ENCODE assay signal across 23 cellular contexts in genomic region chrX:13482764-13483552, GRCh38.
DNase-seq lines count a peak whose midpoint lies in the region; ATAC-seq lines count a peak whose summit lies in the region.
"Had no signal": no experiment of that assay in that cellular context is flagged by ENCODE, and none has a peak within 500 bp of the region (broad histone marks: within the 10 kb centered on the region; RNA-seq: fewer than 3 reads in every experiment).

No MANE protein-coding gene starts in this region.

- H3K14ac ChIP-seq in mesenchymal stem cell (ENCODE audit: low read length in 2 of 2) = no peak overlapping the region

- peak overlapping the region in 6 of 8 donors; percentile 43 to 94 (median 76) for H3K27ac Mint-ChIP-seq in CD8-positive, alpha-beta memory T cell
- peak overlapping the region; percentile 83 for H3K27ac Mint-ChIP-seq in stimulated activated effector memory CD8-positive, alpha-beta T cell treated with anti-CD3 and anti-CD28 coated beads, Interleukin-12 subunit alpha, Interleukin-12 subunit beta, amount 100 ng/mL, for 72 hours

- peaks cover 0 to 19% of the 10 kb centered on the region in 2 donors for H3K27me3 Mint-ChIP-seq in CD8-positive, alpha-beta memory T cell

- H3K79me1 ChIP-seq in mesenchymal stem cell (replicated peaks; ENCODE audit: low read length, poor library complexity, severe bottlenecking) = no peaks in the 10 kb centered on the region

- H3K4me3 ChIP-seq in CD8-positive, alpha-beta memory T cell (ENCODE audit: low read length) = no peak overlapping the region
- H3K4me3 ChIP-seq in mesenchymal stem cell (ENCODE audit: insufficient read depth in 1 of 2, low read depth in 1 of 2, low read length in 2 of 2) = no peak overlapping the region
- H3K4me3 ChIP-seq: BLaER1 treated with 17β-estradiol and CSF1 and Interleukin-3, amounts not matched to agents 10 nM and 100 nM; dorsolateral prefrontal cortex; gastrocnemius medialis; lung; MG63; ovary; stomach had no signal

- no peak overlapping the region for H3K4ac ChIP-seq in mesenchymal stem cell (ENCODE audit: low read depth in 1 of 2, low read length in 2 of 2)

- H3K4me3 Mint-ChIP-seq in CD8-positive, alpha-beta memory T cell = peak overlapping the region in 2 of 7 donors; percentile 37 to 39
- no peak overlapping the region for H3K4me3 Mint-ChIP-seq in stimulated activated effector memory CD8-positive, alpha-beta T cell treated with anti-CD3 and anti-CD28 coated beads, Interleukin-12 subunit alpha, Interleukin-12 subunit beta, amount 100 ng/mL, for 72 hours

- no peak for DNase-seq in CD8-positive, alpha-beta memory T cell
- DNase-seq in mesenchymal stem cell = no peak
- DNase-seq in stimulated activated effector memory CD8-positive, alpha-beta T cell treated with anti-CD3 and anti-CD28 coated beads, Interleukin-12 subunit alpha, Interleukin-12 subunit beta, amount 100 ng/mL, for 72 hours (ENCODE audit: low spot score in 2 of 2) = no peak
- no peak for DNase-seq in mesenteric fat pad (ENCODE audit: low spot score)
- no peak for DNase-seq in NCI-H524 treated with DMSO at 0.1 percent for 48 hours (lab: John Stamatoyannopoulos, UW)
- DNase-seq in NCI-H526 (lab: John Stamatoyannopoulos, UW) = no peak
- DNase-seq: activated gamma-delta T cell, dorsolateral prefrontal cortex, EL, gastrocnemius medialis, hippocampal formation, MG63, NCI-H1436 treated with DMSO at 0.1 percent for 48 hours, NCI-H524, ovary, stomach, WERI-Rb-1 had no signal

- no peaks in the 10 kb centered on the region for H3K36me3 ChIP-seq in CD8-positive, alpha-beta memory T cell (ENCODE audit: insufficient read depth, low read length)
- H3K36me3 ChIP-seq in mesenchymal stem cell (ENCODE audit: control insufficient read depth in 1 of 2, insufficient read depth in 2 of 2, low read depth in 1 of 2, low read length in 2 of 2) = no peaks in the 10 kb centered on the region
- H3K36me3 ChIP-seq: BLaER1 treated with 17β-estradiol and CSF1 and Interleukin-3, amounts not matched to agents 10 nM and 100 nM; gastrocnemius medialis; MG63; ovary; stomach; WERI-Rb-1 had no signal

- no peak overlapping the region for H2BK120ac ChIP-seq in mesenchymal stem cell (ENCODE audit: low read depth, low read length)

- CTCF ChIA-PET in CD8-positive, alpha-beta memory T cell (lab: Charles Lee) = interaction anchor here (1.2 to 2.0 kb wide), 2 partner anchors 536 kb away, joined by 4 to 8 read pairs; no protein-coding TSS in a partner anchor

- H4K8ac ChIP-seq in mesenchymal stem cell (ENCODE audit: low read length) = no peak overlapping the region

- H3K27ac ChIP-seq in CD8-positive, alpha-beta memory T cell (ENCODE audit: low read depth, low read length) = no peak overlapping the region
- H3K27ac ChIP-seq in cingulate gyrus (ENCODE audit: low read depth, low read length) = peak overlapping the region; percentile 3
- no peak overlapping the region for H3K27ac ChIP-seq in mesenchymal stem cell (ENCODE audit: low read length, poor library complexity, severe bottlenecking)
- H3K27ac ChIP-seq: BLaER1 treated with 17β-estradiol and CSF1 and Interleukin-3, amounts not matched to agents 10 nM and 100 nM; dorsolateral prefrontal cortex; ovary; RWPE1; stomach; WERI-Rb-1 had no signal

- no peak overlapping the region for H3K23ac ChIP-seq in mesenchymal stem cell (ENCODE audit: low read length in 2 of 2)

- 96% methylated on average over 3 of the region's 9 CpGs for WGBS in mesenchymal stem cell

- H3K9me3 ChIP-seq in CD8-positive, alpha-beta memory T cell (ENCODE audit: low read length) = no peaks in the 10 kb centered on the region
- no peaks in the 10 kb centered on the region for H3K9me3 ChIP-seq in mesenchymal stem cell (ENCODE audit: control insufficient read depth, low read length)
- H3K9me3 ChIP-seq: gastrocnemius medialis, MG63, ovary, stomach had no signal

- no peak overlapping the region for H2BK12ac ChIP-seq in mesenchymal stem cell (ENCODE audit: low read length in 2 of 2)

- H3K36me3 Mint-ChIP-seq in CD8-positive, alpha-beta memory T cell = no peaks in the 10 kb centered on the region
- H3K36me3 Mint-ChIP-seq in stimulated activated effector memory CD8-positive, alpha-beta T cell treated with anti-CD3 and anti-CD28 coated beads, Interleukin-12 subunit alpha, Interleukin-12 subunit beta, amount 100 ng/mL, for 72 hours = no peaks in the 10 kb centered on the region

- H2AK5ac ChIP-seq in mesenchymal stem cell (ENCODE audit: low read length, severe bottlenecking) = no peak overlapping the region

- H3K18ac ChIP-seq in mesenchymal stem cell (ENCODE audit: low read depth in 1 of 2, low read length in 2 of 2) = no peak overlapping the region

- no peak overlapping the region for H2BK5ac ChIP-seq in mesenchymal stem cell (ENCODE audit: low read depth, low read length, poor library complexity, severe bottlenecking)

- H3K4me1 ChIP-seq in CD8-positive, alpha-beta memory T cell (ENCODE audit: insufficient read depth, low read length) = peaks cover 20% of the 10 kb centered on the region
- no peaks in the 10 kb centered on the region for H3K4me1 ChIP-seq in mesenchymal stem cell (ENCODE audit: control insufficient read depth, insufficient read depth, low read depth, low read length)

- H4K91ac ChIP-seq in mesenchymal stem cell (ENCODE audit: low read length) = no peak overlapping the region

- peaks cover 36 to 50% (median 48%) of the 10 kb centered on the region in 3 donors for H3K4me1 Mint-ChIP-seq in CD8-positive, alpha-beta memory T cell
- peaks cover 29% of the 10 kb centered on the region for H3K4me1 Mint-ChIP-seq in stimulated activated effector memory CD8-positive, alpha-beta T cell treated with anti-CD3 and anti-CD28 coated beads, Interleukin-12 subunit alpha, Interleukin-12 subunit beta, amount 100 ng/mL, for 72 hours

- no peak overlapping the region for H2AFZ ChIP-seq in mesenchymal stem cell (ENCODE audit: low read depth, low read length)

- no peak overlapping the region for H2BK15ac ChIP-seq in mesenchymal stem cell (ENCODE audit: low read depth, poor library complexity, severe bottlenecking)

- ATAC-seq in stimulated activated effector memory CD8-positive, alpha-beta T cell treated with anti-CD3 and anti-CD28 coated beads, Interleukin-12 subunit alpha, Interleukin-12 subunit beta, amount 100 ng/mL, for 72 hours = no peak
- no peak for ATAC-seq in GM21529 (IDR thresholded peaks at IDR 0.05; ENCODE audit: unreplicated experiment)
- ATAC-seq: SK-N-SH treated with all-trans-retinoic acid at 6 μM for 48 hours had no signal

- H3K9me3 Mint-ChIP-seq in CD8-positive, alpha-beta memory T cell = no peaks in the 10 kb centered on the region
- no peaks in the 10 kb centered on the region for H3K9me3 Mint-ChIP-seq in stimulated activated effector memory CD8-positive, alpha-beta T cell treated with anti-CD3 and anti-CD28 coated beads, Interleukin-12 subunit alpha, Interleukin-12 subunit beta, amount 100 ng/mL, for 72 hours

- peak overlapping the region; percentile 40 for H3K9ac ChIP-seq in mesenchymal stem cell (ENCODE audit: low read length)
- H3K9ac ChIP-seq: BLaER1 treated with 17β-estradiol and CSF1 and Interleukin-3, amounts not matched to agents 10 nM and 100 nM had no signal

- H3K27me3 ChIP-seq in CD8-positive, alpha-beta memory T cell (ENCODE audit: insufficient read depth, low read length, poor library complexity, severe bottlenecking) = no peaks in the 10 kb centered on the region
- peaks cover 0 to 11% of the 10 kb centered on the region in 2 experiments for H3K27me3 ChIP-seq in mesenchymal stem cell (ENCODE audit: control insufficient read depth in 1 of 2, insufficient read depth in 1 of 2, low read length in 2 of 2)
- H3K27me3 ChIP-seq: gastrocnemius medialis, MG63, ovary, stomach had no signal

- no peak overlapping the region for H3K4me2 ChIP-seq in mesenchymal stem cell (ENCODE audit: low read length, poor library complexity, severe bottlenecking)
- H3K4me2 ChIP-seq: BLaER1 treated with 17β-estradiol and CSF1 and Interleukin-3, amounts not matched to agents 10 nM and 100 nM had no signal

- POLR2A ChIA-PET in CD8-positive, alpha-beta memory T cell (lab: Charles Lee) = no interaction called here
